Comparison of ENCODE assay signal across 8 cellular contexts in genomic region chr16:22374311-22375116, GRCh38. TPM values are rescaled to one million over a fixed set of nuclear protein-coding genes. Genes with fewer than 3 reads are reported as not detected.
A peak's percentile ranks its signal among the peaks of the same experiment; 100 is the strongest.
DNase-seq lines count a peak whose midpoint lies in the region; FAIRE-seq and TF ChIP-seq lines count a peak whose summit lies in the region.

CDR2 (minus strand) TSS chr16:22374619; CDS start chr16:22374309, 310 bp downstream.

- intact Hi-C loops in esophagus muscularis mucosa (cut with DNase I) = loop anchor here (10.0 kb wide), 1 partner anchor 170 kb away; the partner anchor contains the start of gene EEF2K

- no peak for TF ChIP-seq EP300 in esophagus muscularis mucosa (IDR thresholded peaks at IDR 0.05)

- H3K9me2 ChIP-seq in DOHH2 (replicated peaks; ENCODE audit: control insufficient read depth, low read length) (no peaks in the 10 kb centered on the region), GM23248 (ENCODE audit: insufficient read depth) (no peaks in the 10 kb centered on the region), Karpas-422 (replicated peaks; ENCODE audit: insufficient read depth, low read length) (no peaks in the 10 kb centered on the region)

- H3K4me2 ChIP-seq in DOHH2 (ENCODE audit: low read length) = peak within 1 kb of the TSS; percentile 79
- peak within 1 kb of the TSS; percentile 90 for H3K4me2 ChIP-seq in GM23248 (ENCODE audit: unreplicated experiment)
- peak within 1 kb of the TSS; percentile 92 for H3K4me2 ChIP-seq in Karpas-422 (ENCODE audit: low read depth, low read length, poor library complexity, severe bottlenecking)

- TF ChIP-seq POLR2A in esophagus muscularis mucosa (IDR thresholded peaks at IDR 0.05; ENCODE audit: low read depth) = peak; percentile 72

- peaks cover 11% of the 10 kb centered on the region for H3F3A ChIP-seq in DOHH2 (ENCODE audit: control insufficient read depth, insufficient read depth)
- H3F3A ChIP-seq in GM23248 (ENCODE audit: insufficient read depth) = peaks cover 30% of the 10 kb centered on the region

- peaks cover 46% of the 10 kb centered on the region for H3K79me2 ChIP-seq in DOHH2 (ENCODE audit: control insufficient read depth, low read length)
- H3K79me2 ChIP-seq in GM23248 (ENCODE audit: insufficient read depth) = peaks cover 42% of the 10 kb centered on the region
- H3K79me2 ChIP-seq in Karpas-422 (ENCODE audit: low read length) = peaks cover 45% of the 10 kb centered on the region

- H3K4me1 ChIP-seq in DOHH2 (ENCODE audit: control insufficient read depth, low read length) = peaks cover 42% of the 10 kb centered on the region
- peaks cover 32% of the 10 kb centered on the region for H3K4me1 ChIP-seq in GM23248 (ENCODE audit: insufficient read depth)
- peaks cover 43% of the 10 kb centered on the region for H3K4me1 ChIP-seq in Karpas-422 (ENCODE audit: low read length)
- H3K4me1 ChIP-seq in esophagus muscularis mucosa = peaks cover 28 to 49% (median 46%) of the 10 kb centered on the region in 4 donors
- peaks cover 14 to 34% of the 10 kb centered on the region in 2 donors for H3K4me1 ChIP-seq in muscle layer of duodenum (ENCODE audit: control insufficient read depth in 1 of 2, insufficient read depth in 2 of 2, low read length in 2 of 2)

- in situ Hi-C loops in GM23248 (cut with MboI) = no loop called here

- WGBS in GM23248 (ENCODE audit: low coverage in 1 of 2, low lambda C conversion rate in 2 of 2, missing lambda C conversion rate in 2 of 2), 2 experiments = 1% methylated on average over 72 to 73 of the region's 96 CpGs
- WGBS in esophagus muscularis mucosa = 1% methylated on average over 18 of the region's 96 CpGs

- H3K4me3 ChIP-seq in DOHH2 (ENCODE audit: low read length) = peak within 1 kb of the TSS; percentile 89
- H3K4me3 ChIP-seq in GM23248 = peak within 1 kb of the TSS; percentile 95
- peak within 1 kb of the TSS; percentile 83 for H3K4me3 ChIP-seq in Karpas-422 (ENCODE audit: low read length)
- peak within 1 kb of the TSS; percentile 74 to 99 (median 92) for H3K4me3 ChIP-seq in esophagus muscularis mucosa
- peak within 1 kb of the TSS; percentile 91 to 92 for H3K4me3 ChIP-seq in muscle layer of duodenum (ENCODE audit: low read depth in 1 of 2, low read length in 2 of 2)

- DNase-seq in GM23248 = peak; percentile 100
- DNase-seq in Karpas-422 = peak; percentile 99
- peak; percentile 92 for DNase-seq in RCC 7860 (ENCODE audit: low spot score)
- peak; percentile 98 to 99 for DNase-seq in activated T-cell treated with anti-CD3 and anti-CD28 coated beads, Interleukin-2, amount 50 U/mL, for 48 hours
- DNase-seq in esophagus muscularis mucosa (ENCODE audit: extremely low spot score) = peak; percentile 100
- DNase-seq in stimulated activated CD8-positive, alpha-beta memory T cell treated with anti-CD3 and anti-CD28 coated beads, Interleukin-7, amount 100 ng/mL, for 24 hours (ENCODE audit: low read depth) = peak; percentile 95

- H3K27me3 ChIP-seq in DOHH2 (ENCODE audit: control insufficient read depth, low read length) = peaks cover 7% of the 10 kb centered on the region; the same call in 1 of the 2 replicates
- no peaks in the 10 kb centered on the region for H3K27me3 ChIP-seq in GM23248 (replicated peaks; ENCODE audit: insufficient read depth)
- H3K27me3 ChIP-seq in Karpas-422 (ENCODE audit: low read length) = no peaks in the 10 kb centered on the region
- no peaks in the 10 kb centered on the region for H3K27me3 ChIP-seq in esophagus muscularis mucosa
- H3K27me3 ChIP-seq in muscle layer of duodenum (ENCODE audit: low read depth, low read length) = no peaks in the 10 kb centered on the region

- peak; percentile 70 for FAIRE-seq in RCC 7860 (lab: Jason Lieb, UNC)

- H3K9ac ChIP-seq in GM23248 (peak within 1 kb of the TSS; percentile 98), Karpas-422 (ENCODE audit: low read length) (peak within 1 kb of the TSS; percentile 91)

- H2AFZ ChIP-seq in GM23248 = peak within 1 kb of the TSS; percentile 81
- peak within 1 kb of the TSS; percentile 90 for H2AFZ ChIP-seq in Karpas-422 (ENCODE audit: low read length)

- H4K20me1 ChIP-seq in DOHH2 (ENCODE audit: control insufficient read depth, insufficient read depth, low read depth, low read length) (no peaks in the 10 kb centered on the region), GM23248 (ENCODE audit: insufficient read depth) (no peaks in the 10 kb centered on the region; the same call in 1 of the 2 replicates), Karpas-422 (ENCODE audit: insufficient read depth, low read depth, low read length) (no peaks in the 10 kb centered on the region)

- H3K36me3 ChIP-seq in DOHH2 (ENCODE audit: control insufficient read depth, low read length) (peaks cover 21% of the 10 kb centered on the region), GM23248 (ENCODE audit: low read depth) (no peaks in the 10 kb centered on the region), Karpas-422 (ENCODE audit: insufficient read depth, low read length) (no peaks in the 10 kb centered on the region), esophagus muscularis mucosa (no peaks in the 10 kb centered on the region), muscle layer of duodenum (ENCODE audit: control insufficient read depth in 1 of 2, insufficient read depth in 2 of 2, low read length in 2 of 2) (no peaks in the 10 kb centered on the region)

- TF ChIP-seq CTCF in DOHH2 (IDR thresholded peaks at IDR 0.05; ENCODE audit: low read depth, low read length, poor library complexity, severe bottlenecking) (no peak), esophagus muscularis mucosa (IDR thresholded peaks at IDR 0.05) (no peak)

- H3K9me3 ChIP-seq in DOHH2 (ENCODE audit: control insufficient read depth, insufficient read depth, low read length) (no peaks in the 10 kb centered on the region), GM23248 (ENCODE audit: low read depth) (no peaks in the 10 kb centered on the region), Karpas-422 (ENCODE audit: low read length) (no peaks in the 10 kb centered on the region), esophagus muscularis mucosa (no peaks in the 10 kb centered on the region), muscle layer of duodenum (ENCODE audit: control insufficient read depth in 1 of 2, low read length in 2 of 2) (no peaks in the 10 kb centered on the region)

- H3K27ac ChIP-seq in DOHH2 (ENCODE audit: low read depth, low read length) (peak within 1 kb of the TSS; percentile 6), GM23248 (peak within 1 kb of the TSS; percentile 97), Karpas-422 (ENCODE audit: low read length) (no peak within 1 kb of the TSS), esophagus muscularis mucosa (replicated peaks in 1 of 4) (peak within 1 kb of the TSS; percentile 93 to 98 (median 95)), muscle layer of duodenum (ENCODE audit: low read length) (peak within 1 kb of the TSS; percentile 79)

RNA-seq across cellular contexts. Expression of gene CDR2, which starts in this region (rescaled TPM):
- 36.0 and 45.6 TPM in 2 replicates for total RNA-seq in GM23248 (2014; rRNA removed; shearing (Covaris generic))
- polyA plus RNA-seq in GM23248 (2016; fragmentation: Nextera tagmentation; extraction: Ambion mirVana) = 25.1 and 26.7 TPM in 2 replicates
- total RNA-seq in Karpas-422 (2014; rRNA removed; shearing (Covaris generic); ENCODE audit: low replicate concordance) = 7.2 and 16.3 TPM in 2 replicates
- total RNA-seq in esophagus muscularis mucosa = 10 to 100 TPM; 37.0 to 54.0 (median 39.5) TPM
